Comparison of ENCODE assay signal across 9 cellular contexts in the genomic region with DNA sequence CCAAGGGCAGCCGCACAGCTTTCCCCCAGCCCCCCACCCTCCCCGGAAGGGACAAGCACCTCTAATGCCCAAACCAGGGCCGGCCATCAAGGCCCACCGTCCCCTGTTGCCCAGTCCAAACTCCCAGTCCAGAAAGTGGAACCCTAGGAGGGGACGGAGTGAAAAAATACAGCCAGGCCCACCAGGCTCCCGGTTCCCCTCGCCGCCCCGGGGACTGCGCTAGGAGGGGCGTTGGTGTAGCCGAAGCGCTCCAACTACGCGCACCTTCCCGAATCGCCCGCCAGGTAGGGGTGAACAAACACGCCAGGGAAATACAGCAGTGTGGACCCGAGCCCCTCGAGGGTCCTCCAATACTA. TPM values are rescaled to one million over a fixed set of nuclear protein-coding genes. Genes with fewer than 3 reads are reported as not detected.
DNase-seq lines count a peak whose midpoint lies in the region; ATAC-seq and TF ChIP-seq lines count a peak whose summit lies in the region.
"Had no signal": no experiment of that assay in that cellular context is flagged by ENCODE, and none has a peak within 500 bp of the region (broad histone marks: within the 10 kb centered on the region; RNA-seq: fewer than 3 reads in every experiment).

No MANE protein-coding gene starts in this region.

- no peak for ATAC-seq in GM21423 (IDR thresholded peaks at IDR 0.05; ENCODE audit: unreplicated experiment)

- POLR2A ChIA-PET in activated CD4-positive, alpha-beta memory T cell treated with anti-CD3 and anti-CD28 coated beads, Interleukin-2, amount 10 ng/mL, durations not matched to agents 7 days and 5 days (lab: Charles Lee) = no interaction called here

- H3K27me3 Mint-ChIP-seq in activated CD4-positive, alpha-beta memory T cell treated with anti-CD3 and anti-CD28 coated beads, Interleukin-2, amount 10 ng/mL, durations not matched to agents 7 days and 5 days = no peaks in the 10 kb centered on the region

- intact Hi-C loops in stomach (cut with DNase I; ENCODE audit: low total_unique reads) = no loop called here

- peaks cover 45% of the 10 kb centered on the region for H3K4me1 Mint-ChIP-seq in activated CD4-positive, alpha-beta memory T cell treated with anti-CD3 and anti-CD28 coated beads, Interleukin-2, amount 10 ng/mL, durations not matched to agents 7 days and 5 days

- H3K27ac Mint-ChIP-seq in activated CD4-positive, alpha-beta memory T cell treated with anti-CD3 and anti-CD28 coated beads, Interleukin-2, amount 10 ng/mL, durations not matched to agents 7 days and 5 days = peak overlapping the region; percentile 87

- H3K4me3 Mint-ChIP-seq in activated CD4-positive, alpha-beta memory T cell treated with anti-CD3 and anti-CD28 coated beads, Interleukin-2, amount 10 ng/mL, durations not matched to agents 7 days and 5 days = peak overlapping the region; percentile 93

- H3K4me3 ChIP-seq in iPS-20b (ENCODE audit: low read length) (peak overlapping the region; percentile 84), stomach (peak overlapping the region; percentile 66 to 89 (median 84))

- H3K9me3 ChIP-seq in iPS-20b (ENCODE audit: insufficient read depth, low read depth, low read length) (no peaks in the 10 kb centered on the region), stomach (no peaks in the 10 kb centered on the region)

- peak; percentile 52 for DNase-seq in NCI-H748 (lab: John Stamatoyannopoulos, UW; ENCODE audit: unreplicated experiment)
- no peak for DNase-seq in NCI-H748 treated with DMSO at 0.1 percent for 48 hours (lab: John Stamatoyannopoulos, UW)
- DNase-seq in activated CD4-positive, alpha-beta memory T cell treated with anti-CD3 and anti-CD28 coated beads, Interleukin-2, amount 10 ng/mL, durations not matched to agents 7 days and 5 days = no peak
- no peak for DNase-seq in stomach
- DNase-seq in DMS 273 (lab: John Stamatoyannopoulos, UW; ENCODE audit: unreplicated experiment) = no peak
- no peak for DNase-seq in RKO (ENCODE audit: low spot score)
- DNase-seq: NCI-H146 had no signal

- H3K36me3 ChIP-seq in iPS-20b (ENCODE audit: insufficient read depth, low read depth, low read length) = no peaks in the 10 kb centered on the region
- no peaks in the 10 kb centered on the region for H3K36me3 ChIP-seq in stomach

- CTCF ChIA-PET in activated CD4-positive, alpha-beta memory T cell treated with anti-CD3 and anti-CD28 coated beads, Interleukin-2, amount 10 ng/mL, durations not matched to agents 7 days and 5 days (lab: Charles Lee) = no interaction called here

- peaks cover 25% of the 10 kb centered on the region for H3K27me3 ChIP-seq in iPS-20b (ENCODE audit: insufficient read depth, low read length)
- H3K27me3 ChIP-seq in stomach = peaks cover 0 to 9% (median 0%) of the 10 kb centered on the region in 3 donors

- H3K36me3 Mint-ChIP-seq in activated CD4-positive, alpha-beta memory T cell treated with anti-CD3 and anti-CD28 coated beads, Interleukin-2, amount 10 ng/mL, durations not matched to agents 7 days and 5 days (ENCODE audit: low read depth) = peaks cover 2% of the 10 kb centered on the region

- TF ChIP-seq POLR2A in stomach (IDR thresholded peaks at IDR 0.05) = no peak

- no peak for TF ChIP-seq EP300 in stomach (IDR thresholded peaks at IDR 0.05)

- H3K9me3 Mint-ChIP-seq in activated CD4-positive, alpha-beta memory T cell treated with anti-CD3 and anti-CD28 coated beads, Interleukin-2, amount 10 ng/mL, durations not matched to agents 7 days and 5 days = no peaks in the 10 kb centered on the region

- H3K4me1 ChIP-seq in iPS-20b (ENCODE audit: insufficient read depth, low read length) = peaks cover 32% of the 10 kb centered on the region
- H3K4me1 ChIP-seq in stomach = peaks cover 53 to 69% (median 66%) of the 10 kb centered on the region in 4 donors

- H3K9ac ChIP-seq in iPS-20b (ENCODE audit: low read depth, low read length) = peak overlapping the region; percentile 59; the same call in 1 of the 2 replicates

- H3K27ac ChIP-seq in iPS-20b (ENCODE audit: low read length) (no peak overlapping the region), stomach (peak overlapping the region in 4 of 5 donors; percentile 70 to 93 (median 81))

- WGBS in stomach, 5 donors = 2 to 7% (median 3%) methylated on average over 18 to 21 of the region's 21 CpGs

- no peak for TF ChIP-seq CTCF in stomach (IDR thresholded peaks at IDR 0.05)

RNA-seq across cellular contexts. Expression of a gene that starts 1.3 kb away (rescaled TPM):
- 10 to 100 TPM; 24.6 to 25.7 TPM for total RNA-seq in activated CD4-positive, alpha-beta memory T cell treated with anti-CD3 and anti-CD28 coated beads, Interleukin-2, amount 10 ng/mL, durations not matched to agents 7 days and 5 days
- 10 to 100 TPM in 2 of 5 donors, 1 to 10 TPM in 2, not detected in 1; 3.5 to 31.9 (median 15.8) TPM for total RNA-seq in stomach
- polyA plus RNA-seq in stomach = 1 to 10 TPM; 5.0 to 7.6 (median 6.6) TPM

RNA-seq across cellular contexts. Expression of a gene that starts 13.8 kb away (rescaled TPM):
- total RNA-seq in activated CD4-positive, alpha-beta memory T cell treated with anti-CD3 and anti-CD28 coated beads, Interleukin-2, amount 10 ng/mL, durations not matched to agents 7 days and 5 days = 10 to 100 TPM; 46.5 to 47.5 TPM
- total RNA-seq in stomach = 100 to 1,000 TPM in 1 of 5 donors, 10 to 100 TPM in 4; 10.1 to 164 (median 25.7) TPM
- 10 to 100 TPM; 10.1 to 15.5 (median 15.2) TPM for polyA plus RNA-seq in stomach

RNA-seq across cellular contexts. Expression of a gene that starts 23.2 kb away (rescaled TPM):
- total RNA-seq in activated CD4-positive, alpha-beta memory T cell treated with anti-CD3 and anti-CD28 coated beads, Interleukin-2, amount 10 ng/mL, durations not matched to agents 7 days and 5 days = 100 to 1,000 TPM; 255 to 259 TPM
- total RNA-seq in stomach = 100 to 1,000 TPM in 1 of 5 donors, 10 to 100 TPM in 4; 25.7 to 177 (median 33.0) TPM
- 10 to 100 TPM; 73.0 to 76.3 (median 75.5) TPM for polyA plus RNA-seq in stomach

RNA-seq across cellular contexts. Expression of a gene that starts 43.2 kb away (rescaled TPM):
- total RNA-seq in activated CD4-positive, alpha-beta memory T cell treated with anti-CD3 and anti-CD28 coated beads, Interleukin-2, amount 10 ng/mL, durations not matched to agents 7 days and 5 days = 10 to 100 TPM; 13.3 to 15.5 TPM
- 10 to 100 TPM in 3 of 5 donors, 1 to 10 TPM in 2; 4.2 to 75.9 (median 18.3) TPM for total RNA-seq in stomach
- 1 to 10 TPM; 5.5 to 6.7 (median 6.0) TPM for polyA plus RNA-seq in stomach

RNA-seq across cellular contexts. Expression of a gene that starts 43.2 kb away (rescaled TPM):
- total RNA-seq in activated CD4-positive, alpha-beta memory T cell treated with anti-CD3 and anti-CD28 coated beads, Interleukin-2, amount 10 ng/mL, durations not matched to agents 7 days and 5 days = 10 to 100 TPM; 36.5 to 39.7 TPM
- 10 to 100 TPM; 10.7 to 77.6 (median 17.9) TPM for total RNA-seq in stomach
- polyA plus RNA-seq in stomach = 10 to 100 TPM in 2 of 3 donors, 1 to 10 TPM in 1; 7.8 to 23.9 (median 19.4) TPM
